In genomic region chr11:8287297-8288070, GRCh38 we compare ENCODE assay signal across 23 cellular contexts. TPM values are rescaled to one million over a fixed set of nuclear protein-coding genes. Genes with fewer than 3 reads are reported as not detected.
DNase-seq lines count a peak whose midpoint lies in the region; ATAC-seq, FAIRE-seq and TF ChIP-seq lines count a peak whose summit lies in the region.
"Had no signal": no experiment of that assay in that cellular context is flagged by ENCODE, and none has a peak within 500 bp of the region (broad histone marks: within the 10 kb centered on the region; RNA-seq: fewer than 3 reads in every experiment).

No MANE protein-coding gene starts in this region.

- no peak for FAIRE-seq in K562 (lab: Jason Lieb, UNC)
- FAIRE-seq: D721Med, G401.6, RCC 7860 had no signal

- 60 to 93% (median 92%) methylated on average over 1 to 5 of the region's 5 CpGs for WGBS in heart left ventricle, 4 donors
- 4% methylated on average over 4 of the region's 5 CpGs for WGBS in K562 (ENCODE audit: insufficient coverage, low coverage, missing lambda C conversion rate)
- 76% methylated on average over 5 of the region's 5 CpGs for WGBS in lower leg skin, 2 donors

- H2AFZ ChIP-seq in K562 (ENCODE audit: low read depth, low read length), result no peak overlapping the region
- H2AFZ ChIP-seq: GM23338 had no signal

- no TSS peak for BruUV-seq in K562 (replicated peaks; lab: Mats Ljungman, UMichigan)

- no peak for TF ChIP-seq EP300 in K562 (IDR thresholded peaks at IDR 0.05; ENCODE audit: low read length)

- DNase-seq in right atrium auricular region (ENCODE audit: low spot score) (peak; percentile 48), heart left ventricle (no peak), K562 (ENCODE audit: extremely low read depth in 1 of 4, low spot score in 3 of 4) (no peak), lower leg skin (ENCODE audit: low spot score in 2 of 2) (peak; percentile 13 to 59), vagina (ENCODE audit: extremely low spot score in 2 of 2) (peak; percentile 84 to 88), NCI-H2081 (lab: John Stamatoyannopoulos, UW) (no peak), SW480 (ENCODE audit: low spot score) (no peak)
- DNase-seq: CD8-positive, alpha-beta memory T cell; HCEC 1CT; Kasumi-1; MG63; NCI-H1105 treated with DMSO at 0.1 percent for 48 hours; NCI-H1694; Right ventricle myocardium superior had no signal

- in situ Hi-C loops in K562 (cut with MboI), result no loop called here

- no peak for TF ChIP-seq RAD21 in K562 (CRISPR knock-in tag; conservative IDR thresholded peaks at IDR 0.05 in 1 of 2, IDR thresholded peaks at IDR 0.05 in 1 of 2)

- no peak for TF ChIP-seq CTCF in right atrium auricular region (IDR thresholded peaks at IDR 0.05)
- no peak for TF ChIP-seq CTCF in heart left ventricle (IDR thresholded peaks at IDR 0.05)
- TF ChIP-seq CTCF in K562 (IDR thresholded peaks at IDR 0.05 in 2 of 3, conservative IDR thresholded peaks at IDR 0.05 in 1 of 3; ENCODE audit: insufficient read depth in 2 of 3, low read depth in 1 of 3, low read length in 3 of 3), result no peak
- TF ChIP-seq CTCF in lower leg skin (IDR thresholded peaks at IDR 0.05), result no peak
- TF ChIP-seq CTCF in vagina (IDR thresholded peaks at IDR 0.05), result no peak

- H3K4me3 ChIP-seq in right atrium auricular region (no peak overlapping the region), heart left ventricle (no peak overlapping the region), K562 (no peak overlapping the region), lower leg skin (ENCODE audit: low read depth, poor library complexity, severe bottlenecking) (no peak overlapping the region), vagina (no peak overlapping the region)
- H3K4me3 ChIP-seq: BLaER1 treated with 17β-estradiol and CSF1 and Interleukin-3, amounts not matched to agents 10 nM and 100 nM; GM23338; MG63 had no signal

- 0 out of 2 replicates have a peak, but pooled peaks cover 3% of the 10 kb centered on the region for H4K20me1 ChIP-seq in K562 (replicated peaks; ENCODE audit: control insufficient read depth, insufficient read depth, low read length)
- H4K20me1 ChIP-seq: BLaER1 treated with 17β-estradiol and CSF1 and Interleukin-3, amounts not matched to agents 10 nM and 100 nM had no signal

- H3K4me1 ChIP-seq in right atrium auricular region (peaks cover 0 to 19% of the 10 kb centered on the region in 2 donors), heart left ventricle (peaks cover 0 to 30% (median 8%) of the 10 kb centered on the region in 12 donors), K562 (replicated peaks in 1 of 2; ENCODE audit: control insufficient read depth in 2 of 2, insufficient read depth in 2 of 2, low read length in 2 of 2) (no peaks in the 10 kb centered on the region; a peak in 1 of 5 replicates), vagina (peaks cover 10% of the 10 kb centered on the region)

- POLR2A ChIA-PET in K562 (lab: Yijun Ruan, JAX), result no interaction called here

- TF ChIP-seq POLR2A in heart left ventricle (IDR thresholded peaks at IDR 0.05), result no peak
- TF ChIP-seq POLR2A in K562 (conservative IDR thresholded peaks at IDR 0.05), result no peak
- no peak for TF ChIP-seq POLR2A in lower leg skin (IDR thresholded peaks at IDR 0.05)
- TF ChIP-seq POLR2A in vagina (IDR thresholded peaks at IDR 0.05), result no peak

- H3K27me3 ChIP-seq in right atrium auricular region (no peaks in the 10 kb centered on the region), heart left ventricle (peaks cover 0 to 12% (median 0%) of the 10 kb centered on the region in 9 donors), K562 (ENCODE audit: control insufficient read depth in 2 of 2, insufficient read depth in 2 of 2, low read length in 2 of 2) (peaks cover 9 to 46% of the 10 kb centered on the region in 2 experiments), vagina (no peaks in the 10 kb centered on the region)
- H3K27me3 ChIP-seq: MG63 had no signal

- CTCF ChIA-PET in K562 (lab: Yijun Ruan, JAX; ENCODE audit: low intra/inter-chr PET ratio), result no interaction called here

- H3K36me3 ChIP-seq in right atrium auricular region (no peaks in the 10 kb centered on the region), heart left ventricle (no peaks in the 10 kb centered on the region), K562 (ENCODE audit: control insufficient read depth, insufficient read depth, low read length) (no peaks in the 10 kb centered on the region), vagina (no peaks in the 10 kb centered on the region)
- H3K36me3 ChIP-seq: BLaER1 treated with 17β-estradiol and CSF1 and Interleukin-3, amounts not matched to agents 10 nM and 100 nM; MG63 had no signal

- H3K79me2 ChIP-seq in K562 (ENCODE audit: control insufficient read depth, insufficient read depth, low read length), result no peaks in the 10 kb centered on the region

- ATAC-seq in heart left ventricle (no peak), K562 (no peak), GM18511 (IDR thresholded peaks at IDR 0.05; ENCODE audit: unreplicated experiment) (no peak)
- ATAC-seq: GM23338 had no signal

- H3K9me3 ChIP-seq in right atrium auricular region (no peaks in the 10 kb centered on the region), heart left ventricle (no peaks in the 10 kb centered on the region), K562 (replicated peaks; ENCODE audit: control insufficient read depth, insufficient read depth, low read depth, low read length) (no peaks in the 10 kb centered on the region), vagina (no peaks in the 10 kb centered on the region)
- H3K9me3 ChIP-seq: BLaER1 treated with 17β-estradiol and CSF1 and Interleukin-3, amounts not matched to agents 10 nM and 100 nM; MG63 had no signal

- no peak overlapping the region for H3K4me2 ChIP-seq in K562 (ENCODE audit: insufficient read depth, low read length)
- H3K4me2 ChIP-seq: BLaER1 treated with 17β-estradiol and CSF1 and Interleukin-3, amounts not matched to agents 10 nM and 100 nM; GM23338 had no signal

- intact Hi-C loops in heart left ventricle (cut with DNase I) (no loop called here), K562 (cut with micrococcal nuclease) (no loop called here), lower leg skin (cut with DNase I; ENCODE audit: low total_unique reads) (no loop called here), vagina (cut with DNase I) (no loop called here)

- H3K27ac ChIP-seq in right atrium auricular region, result no peak overlapping the region
- H3K27ac ChIP-seq in heart left ventricle, result no peak overlapping the region
- H3K27ac ChIP-seq in K562 (ENCODE audit: extremely low read depth, low read depth, low read length), result no peak overlapping the region
- H3K27ac ChIP-seq in vagina, result no peak overlapping the region
- H3K27ac ChIP-seq: BLaER1 treated with 17β-estradiol and CSF1 and Interleukin-3, amounts not matched to agents 10 nM and 100 nM; HL-60 had no signal

- H3K9ac ChIP-seq in K562 (ENCODE audit: insufficient read depth in 1 of 2, low read depth in 2 of 2, low read length in 2 of 2), result no peak overlapping the region
- H3K9ac ChIP-seq: BLaER1 treated with 17β-estradiol and CSF1 and Interleukin-3, amounts not matched to agents 10 nM and 100 nM had no signal

- no peaks in the 10 kb centered on the region for H3K9me1 ChIP-seq in K562 (ENCODE audit: control insufficient read depth, insufficient read depth, low read length)

TF ChIP-seq in K562, 482 proteins besides CTCF, POLR2A, EP300 and RAD21 (continues in another document):
- peak; percentile 80 for TF ChIP-seq RBM25 (IDR thresholded peaks at IDR 0.05; ENCODE audit: low read depth, low read length, severe bottlenecking)
- TF ChIP-seq, protein P1, sequence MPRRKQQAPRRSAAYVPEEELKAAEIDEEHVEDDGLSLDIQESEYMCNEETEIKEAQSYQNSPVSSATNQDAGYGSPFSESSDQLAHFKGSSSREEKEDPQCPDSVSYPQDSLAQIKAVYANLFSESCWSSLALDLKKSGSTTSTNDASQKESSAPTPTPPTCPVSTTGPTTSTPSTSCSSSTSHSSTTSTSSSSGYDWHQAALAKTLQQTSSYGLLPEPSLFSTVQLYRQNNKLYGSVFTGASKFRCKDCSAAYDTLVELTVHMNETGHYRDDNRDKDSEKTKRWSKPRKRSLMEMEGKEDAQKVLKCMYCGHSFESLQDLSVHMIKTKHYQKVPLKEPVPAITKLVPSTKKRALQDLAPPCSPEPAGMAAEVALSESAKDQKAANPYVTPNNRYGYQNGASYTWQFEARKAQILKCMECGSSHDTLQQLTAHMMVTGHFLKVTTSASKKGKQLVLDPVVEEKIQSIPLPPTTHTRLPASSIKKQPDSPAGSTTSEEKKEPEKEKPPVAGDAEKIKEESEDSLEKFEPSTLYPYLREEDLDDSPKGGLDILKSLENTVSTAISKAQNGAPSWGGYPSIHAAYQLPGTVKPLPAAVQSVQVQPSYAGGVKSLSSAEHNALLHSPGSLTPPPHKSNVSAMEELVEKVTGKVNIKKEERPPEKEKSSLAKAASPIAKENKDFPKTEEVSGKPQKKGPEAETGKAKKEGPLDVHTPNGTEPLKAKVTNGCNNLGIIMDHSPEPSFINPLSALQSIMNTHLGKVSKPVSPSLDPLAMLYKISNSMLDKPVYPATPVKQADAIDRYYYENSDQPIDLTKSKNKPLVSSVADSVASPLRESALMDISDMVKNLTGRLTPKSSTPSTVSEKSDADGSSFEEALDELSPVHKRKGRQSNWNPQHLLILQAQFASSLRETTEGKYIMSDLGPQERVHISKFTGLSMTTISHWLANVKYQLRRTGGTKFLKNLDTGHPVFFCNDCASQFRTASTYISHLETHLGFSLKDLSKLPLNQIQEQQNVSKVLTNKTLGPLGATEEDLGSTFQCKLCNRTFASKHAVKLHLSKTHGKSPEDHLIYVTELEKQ (CRISPR knock-in tag; IDR thresholded peaks at IDR 0.05), result no peak

RNA-seq across cellular contexts. Expression of gene LMO1, which starts 23.8 kb away (rescaled TPM):
- total RNA-seq in right atrium auricular region, result not detected
- total RNA-seq in heart left ventricle, result 1 to 10 TPM in 6 of 9 donors, under 1 TPM in 2, not detected in 1; 0.75 to 4.1 (median 2.4) TPM
- 1 to 10 TPM in 1 of 2 donors, under 1 TPM in 1; 0.42 to 2.2 TPM for polyA plus RNA-seq in heart left ventricle
- total RNA-seq in K562 (2011; cell fraction: chromatin; rRNA removed; ENCODE audit: low replicate concordance), result not detected in 2 replicates
- not detected in 2 replicates for total RNA-seq in K562 (2011; cell fraction: nucleolus; rRNA removed)
- not detected in 2 replicates for total RNA-seq in K562 (2011; cell fraction: nucleoplasm; rRNA removed)
- total RNA-seq in K562 (2014; rRNA removed), result not detected in 2 replicates
- not detected in 2 replicates for total RNA-seq in K562 (2014; rRNA removed; fragmentation: Illumina TruSeq; extraction: Trizol)
- total RNA-seq in K562 (2015; rRNA removed; fragmentation: Illumina TruSeq; extraction: Trizol), result not detected in 2 replicates
- total RNA-seq in K562 (2021), result not detected in 2 replicates
- not detected in 2 replicates for polyA plus RNA-seq in K562 (2011; rRNA removed)
- polyA plus RNA-seq in K562 (2011; cell fraction: cytosol; rRNA removed), result not detected in 2 replicates
- not detected in 2 replicates for polyA plus RNA-seq in K562 (2011; cell fraction: nucleus; rRNA removed)
- not detected in 2 replicates for polyA plus RNA-seq in K562 (2012)
- polyA plus RNA-seq in K562 (2014; fragmentation: Illumina TruSeq; extraction: Trizol), result not detected in 2 replicates
- not detected for polyA plus RNA-seq in K562 (2014; fragmentation: Nextera tagmentation; extraction: Ambion mirVana)
- polyA plus RNA-seq in K562 (2014; rRNA removed), result not detected in 2 replicates
- not detected in 2 replicates for polyA minus RNA-seq in K562 (2011; rRNA and poly(A)+ RNA removed)
- polyA minus RNA-seq in K562 (2011; cell fraction: cytosol; rRNA and poly(A)+ RNA removed), result not detected in 2 replicates
- polyA minus RNA-seq in K562 (2011; cell fraction: nucleus; rRNA and poly(A)+ RNA removed), result not detected in 2 replicates
- total RNA-seq in lower leg skin, result 10 to 100 TPM in 1 of 4 donors, 1 to 10 TPM in 3; 7.0 to 19.3 (median 8.4) TPM
- total RNA-seq in vagina, result not detected
- total RNA-seq: A673; CD8-positive, alpha-beta memory T cell; GM23338 had no signal
- polyA plus RNA-seq: IgD-negative memory B cell had no signal

Comparison
In these comparisons a context has a peak if more than half of its experiments do, and no peak if none do; other contexts are left out.
1. DNase-seq: peak in right atrium auricular region (single experiment), lower leg skin (2 of 2) and vagina (2 of 2); none in heart left ventricle (0 of 5), K562 (0 of 4), NCI-H2081 (0 of 2) and SW480 (single experiment).